In the genomic region with DNA sequence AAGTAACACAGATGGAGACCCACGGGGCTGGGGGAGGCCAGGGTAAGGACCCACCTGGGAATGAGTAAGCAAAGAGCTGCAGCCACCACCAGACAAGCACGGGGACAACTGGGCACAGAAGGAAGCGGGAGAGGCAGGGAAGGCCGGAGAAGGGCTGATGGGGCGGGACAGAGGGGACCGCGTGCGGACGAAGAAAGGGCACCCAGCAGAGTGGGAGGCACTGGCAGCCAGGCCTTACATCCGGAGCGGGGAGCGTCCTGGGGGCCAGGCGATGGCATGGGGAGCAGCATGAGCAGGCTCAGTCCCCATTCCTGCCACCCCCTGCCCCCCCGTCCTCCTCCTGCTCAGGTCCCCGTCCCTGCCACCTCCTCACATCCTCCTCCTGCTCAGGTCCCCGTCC, we compare ENCODE assay signal across 20 cellular contexts. TPM values are rescaled to one million over a fixed set of nuclear protein-coding genes. Genes with fewer than 3 reads are reported as not detected.
DNase-seq lines count a peak whose midpoint lies in the region; ATAC-seq and TF ChIP-seq lines count a peak whose summit lies in the region.
"Had no signal": no experiment of that assay in that cellular context is flagged by ENCODE, and none has a peak within 500 bp of the region (broad histone marks: within the 10 kb centered on the region; RNA-seq: fewer than 3 reads in every experiment).

No MANE protein-coding gene starts in this region.

- peak overlapping the region; percentile 73 for H3K23ac ChIP-seq in neuronal stem cell (ENCODE audit: low read depth, low read length, poor library complexity)

- no CpG with 5 or more reads among the region's 16 CpGs for WGBS in neuronal stem cell (ENCODE audit: extremely low coverage in 2 of 2, insufficient read length in 2 of 2, insufficient replicate concordance in 1 of 2), 2 donors
- 61% methylated on average over 14 of the region's 16 CpGs for WGBS in esophagus muscularis mucosa

- H3K4me2 ChIP-seq in neuronal stem cell (ENCODE audit: insufficient read depth, low read length, poor library complexity, severe bottlenecking): no peak overlapping the region

- H2BK15ac ChIP-seq in neuronal stem cell (ENCODE audit: low read length): peak overlapping the region; percentile 83

- peak overlapping the region; percentile 75 for H2BK5ac ChIP-seq in neuronal stem cell (ENCODE audit: low read length)

- no peak overlapping the region for H3K9ac ChIP-seq in neuronal stem cell (ENCODE audit: low read depth, low read length, poor library complexity)
- H3K9ac ChIP-seq: parathyroid adenoma had no signal

- in situ Hi-C loops in GM13977 (cut with MboI; ENCODE audit: low pct_unique_long_range_greater_than_20kb, low sequenced_read_pairs, unreplicated experiment): no loop called here

- no peak overlapping the region for H4K91ac ChIP-seq in neuronal stem cell (ENCODE audit: low read depth, low read length, poor library complexity)

- ATAC-seq in activated T-cell treated with anti-CD3 and anti-CD28 coated beads, Interleukin-2, amount 50 U/mL, for 72 hours (replicated peaks in 1 of 2): peak in 1 of 2 donors; percentile 19
- peak; percentile 45 for ATAC-seq in activated naive CD8-positive, alpha-beta T cell treated with anti-CD3 and anti-CD28 coated beads, Interleukin-2, amount 10 ng/mL, durations not matched to agents 7 days and 5 days (ENCODE audit: low read depth)
- ATAC-seq in HG03097 (IDR thresholded peaks at IDR 0.05; ENCODE audit: low FRiP score, unreplicated experiment): no peak
- ATAC-seq: HCT116 had no signal

- POLR2A ChIA-PET in activated naive CD8-positive, alpha-beta T cell treated with anti-CD3 and anti-CD28 coated beads, Interleukin-2, amount 10 ng/mL, durations not matched to agents 7 days and 5 days (lab: Charles Lee): interaction anchor here (1.8 kb wide), 1 partner anchor 48 kb away, joined by 6 read pairs; the partner anchor contains the start of gene CUL4A

- TF ChIP-seq EP300 in esophagus muscularis mucosa (IDR thresholded peaks at IDR 0.05): no peak

- H3K4ac ChIP-seq in neuronal stem cell (ENCODE audit: low read length): no peak overlapping the region

- H3K4me1 ChIP-seq in neuronal stem cell (ENCODE audit: control insufficient read depth in 2 of 2, insufficient read depth in 1 of 2, low read depth in 1 of 2, low read length in 2 of 2): peaks cover 12 to 19% of the 10 kb centered on the region in 2 donors
- no peaks in the 10 kb centered on the region for H3K4me1 ChIP-seq in esophagus muscularis mucosa
- H3K4me1 ChIP-seq: parathyroid adenoma had no signal

- no peak for DNase-seq in activated T-cell treated with anti-CD3 and anti-CD28 coated beads, Interleukin-2, amount 50 U/mL, for 72 hours
- DNase-seq in activated T-cell treated with anti-CD3 and anti-CD28 coated beads for 4 hours (no peak), neuronal stem cell (ENCODE audit: low spot score) (no peak), esophagus muscularis mucosa (ENCODE audit: extremely low spot score) (no peak), GM13977 (ENCODE audit: low spot score) (no peak)
- peak; percentile 46 for DNase-seq in activated naive CD8-positive, alpha-beta T cell treated with anti-CD3 and anti-CD28 coated beads, Interleukin-2, amount 10 ng/mL, durations not matched to agents 7 days and 5 days
- DNase-seq: central memory CD4-positive, alpha-beta T cell; effector memory CD4-positive, alpha-beta T cell; KG1; NCI-H1048; NCI-H748 treated with DMSO at 0.1 percent for 48 hours; stimulated activated CD4-positive, alpha-beta T cell treated with anti-CD3 and anti-CD28 coated beads, Interleukin-1b, Interleukin-23, amount 100 ng/mL, for 48 hours; T-helper 9 cell had no signal

- H4K8ac ChIP-seq in neuronal stem cell (ENCODE audit: low read depth, low read length): no peak overlapping the region

- H2AFZ ChIP-seq in neuronal stem cell (ENCODE audit: low read length): peak overlapping the region; percentile 74
- H2AFZ ChIP-seq: parathyroid adenoma had no signal

- H2BK12ac ChIP-seq in neuronal stem cell (ENCODE audit: low read length): peak overlapping the region; percentile 84

- no peaks in the 10 kb centered on the region for H3K27me3 Mint-ChIP-seq in activated T-cell treated with anti-CD3 and anti-CD28 coated beads, Interleukin-2, amount 50 U/mL, for 72 hours (ENCODE audit: low read depth)
- peaks cover 7% of the 10 kb centered on the region for H3K27me3 Mint-ChIP-seq in activated naive CD8-positive, alpha-beta T cell treated with anti-CD3 and anti-CD28 coated beads, Interleukin-2, amount 10 ng/mL, durations not matched to agents 7 days and 5 days

- peak overlapping the region; percentile 98 for H3K14ac ChIP-seq in neuronal stem cell (ENCODE audit: low read length)

- peaks cover 0 to 2% of the 10 kb centered on the region in 2 donors for H3K9me3 Mint-ChIP-seq in activated T-cell treated with anti-CD3 and anti-CD28 coated beads, Interleukin-2, amount 50 U/mL, for 72 hours
- peaks cover 6% of the 10 kb centered on the region for H3K9me3 Mint-ChIP-seq in activated naive CD8-positive, alpha-beta T cell treated with anti-CD3 and anti-CD28 coated beads, Interleukin-2, amount 10 ng/mL, durations not matched to agents 7 days and 5 days

- H3K27ac ChIP-seq in KOPT-K1 (ENCODE audit: low read depth, low read length, poor library complexity, severe bottlenecking): peak overlapping the region; percentile 69
- H3K27ac ChIP-seq in neuronal stem cell (replicated peaks; ENCODE audit: low read length): no peak overlapping the region
- no peak overlapping the region for H3K27ac ChIP-seq in esophagus muscularis mucosa (replicated peaks in 1 of 4)
- H3K27ac ChIP-seq: HL-60, parathyroid adenoma had no signal

- H3K18ac ChIP-seq in neuronal stem cell (ENCODE audit: low read length): peak overlapping the region; percentile 85

- H2BK120ac ChIP-seq in neuronal stem cell (ENCODE audit: low read depth, low read length): no peak overlapping the region

- H3K4me3 Mint-ChIP-seq in activated T-cell treated with anti-CD3 and anti-CD28 coated beads, Interleukin-2, amount 50 U/mL, for 72 hours: peak overlapping the region; percentile 52 to 58
- H3K4me3 Mint-ChIP-seq in activated naive CD8-positive, alpha-beta T cell treated with anti-CD3 and anti-CD28 coated beads, Interleukin-2, amount 10 ng/mL, durations not matched to agents 7 days and 5 days: peak overlapping the region; percentile 70

- H3K4me3 ChIP-seq in neuronal stem cell (ENCODE audit: low read length in 2 of 2): no peak overlapping the region
- no peak overlapping the region for H3K4me3 ChIP-seq in esophagus muscularis mucosa

- peak overlapping the region; percentile 93 for H2AK5ac ChIP-seq in neuronal stem cell (ENCODE audit: low read depth, low read length)

- H3K36me3 ChIP-seq in KOPT-K1 (ENCODE audit: insufficient read depth, low read length): no peaks in the 10 kb centered on the region
- no peaks in the 10 kb centered on the region for H3K36me3 ChIP-seq in neuronal stem cell (replicated peaks in 1 of 2; ENCODE audit: control insufficient read depth in 2 of 2, insufficient read depth in 2 of 2, low read length in 2 of 2)
- H3K36me3 ChIP-seq in esophagus muscularis mucosa: no peaks in the 10 kb centered on the region

- no peak overlapping the region for H3K27ac Mint-ChIP-seq in activated T-cell treated with anti-CD3 and anti-CD28 coated beads, Interleukin-2, amount 50 U/mL, for 72 hours
- peak overlapping the region; percentile 78 for H3K27ac Mint-ChIP-seq in activated naive CD8-positive, alpha-beta T cell treated with anti-CD3 and anti-CD28 coated beads, Interleukin-2, amount 10 ng/mL, durations not matched to agents 7 days and 5 days

- intact Hi-C loops in esophagus muscularis mucosa (cut with DNase I): no loop called here

- H3K79me1 ChIP-seq in neuronal stem cell (ENCODE audit: low read depth, low read length): peaks cover 1% of the 10 kb centered on the region

- no peak for TF ChIP-seq POLR2A in esophagus muscularis mucosa (IDR thresholded peaks at IDR 0.05; ENCODE audit: low read depth)

- H3K9me3 ChIP-seq in KOPT-K1 (ENCODE audit: insufficient read depth, low read length, poor library complexity, severe bottlenecking) (peaks cover 1% of the 10 kb centered on the region), neuronal stem cell (replicated peaks in 1 of 2; ENCODE audit: control insufficient read depth in 2 of 2, insufficient read depth in 1 of 2, low read depth in 1 of 2, low read length in 2 of 2) (peaks cover 0 to 3% of the 10 kb centered on the region in 2 donors), esophagus muscularis mucosa (no peaks in the 10 kb centered on the region)

- peaks cover 13% of the 10 kb centered on the region for H3K4me1 Mint-ChIP-seq in activated T-cell treated with anti-CD3 and anti-CD28 coated beads, Interleukin-2, amount 50 U/mL, for 72 hours (ENCODE audit: low read depth)
- H3K4me1 Mint-ChIP-seq in activated naive CD8-positive, alpha-beta T cell treated with anti-CD3 and anti-CD28 coated beads, Interleukin-2, amount 10 ng/mL, durations not matched to agents 7 days and 5 days: peaks cover 31% of the 10 kb centered on the region

- H3K27me3 ChIP-seq in neuronal stem cell (ENCODE audit: control insufficient read depth in 3 of 3, insufficient read depth in 3 of 3, low read depth in 1 of 3, low read length in 3 of 3): peaks cover 0 to 22% (median 2%) of the 10 kb centered on the region in 3 experiments
- peaks cover 0 to 42% (median 10%) of the 10 kb centered on the region in 4 donors for H3K27me3 ChIP-seq in esophagus muscularis mucosa

- peaks cover 1 to 4% of the 10 kb centered on the region in 2 donors for H3K36me3 Mint-ChIP-seq in activated T-cell treated with anti-CD3 and anti-CD28 coated beads, Interleukin-2, amount 50 U/mL, for 72 hours (ENCODE audit: insufficient read depth in 2 of 2)
- peaks cover 6% of the 10 kb centered on the region for H3K36me3 Mint-ChIP-seq in activated naive CD8-positive, alpha-beta T cell treated with anti-CD3 and anti-CD28 coated beads, Interleukin-2, amount 10 ng/mL, durations not matched to agents 7 days and 5 days

- no peak for TF ChIP-seq CTCF in esophagus muscularis mucosa (IDR thresholded peaks at IDR 0.05)
- no peak for TF ChIP-seq CTCF in GM13977 (IDR thresholded peaks at IDR 0.05; ENCODE audit: extremely low read depth, insufficient read depth, missing control alignments)

RNA-seq across cellular contexts. Expression of gene PROZ, which starts 3.0 kb away (rescaled TPM):
- total RNA-seq in activated T-cell treated with anti-CD3 and anti-CD28 coated beads, Interleukin-2, amount 50 U/mL, for 72 hours: not detected
- not detected for total RNA-seq in activated naive CD8-positive, alpha-beta T cell treated with anti-CD3 and anti-CD28 coated beads, Interleukin-2, amount 10 ng/mL, durations not matched to agents 7 days and 5 days
- polyA plus RNA-seq in neuronal stem cell (2013, experiment 1 of 2): 0.13 TPM
- polyA plus RNA-seq in neuronal stem cell (2013, experiment 2 of 2): 0.06 TPM
- not detected for total RNA-seq in esophagus muscularis mucosa
- total RNA-seq: urinary bladder had no signal
- polyA plus RNA-seq: AG04450, urinary bladder had no signal

RNA-seq across cellular contexts. Expression of gene F10, which starts 38.8 kb away (rescaled TPM):
- not detected for total RNA-seq in activated T-cell treated with anti-CD3 and anti-CD28 coated beads, Interleukin-2, amount 50 U/mL, for 72 hours
- total RNA-seq in activated naive CD8-positive, alpha-beta T cell treated with anti-CD3 and anti-CD28 coated beads, Interleukin-2, amount 10 ng/mL, durations not matched to agents 7 days and 5 days: not detected
- polyA plus RNA-seq in neuronal stem cell (2013, experiment 1 of 2): 3.9 TPM
- 3.2 TPM for polyA plus RNA-seq in neuronal stem cell (2013, experiment 2 of 2)
- total RNA-seq in esophagus muscularis mucosa: 10 to 100 TPM in 2 of 4 donors, 1 to 10 TPM in 2; 4.6 to 20.5 (median 11.7) TPM

RNA-seq across cellular contexts. Expression of gene PCID2, which starts 47.0 kb away (rescaled TPM):
- 10 to 100 TPM; 76.8 to 83.1 TPM for total RNA-seq in activated T-cell treated with anti-CD3 and anti-CD28 coated beads, Interleukin-2, amount 50 U/mL, for 72 hours
- 10 to 100 TPM; 59.3 to 60.8 TPM for total RNA-seq in activated naive CD8-positive, alpha-beta T cell treated with anti-CD3 and anti-CD28 coated beads, Interleukin-2, amount 10 ng/mL, durations not matched to agents 7 days and 5 days
- polyA plus RNA-seq in neuronal stem cell (2013, experiment 1 of 2): 58.8 TPM
- 60.1 TPM for polyA plus RNA-seq in neuronal stem cell (2013, experiment 2 of 2)
- total RNA-seq in esophagus muscularis mucosa: 10 to 100 TPM; 34.5 to 46.9 (median 42.3) TPM

RNA-seq across cellular contexts. Expression of gene CUL4A, which starts 48.0 kb away (rescaled TPM):
- total RNA-seq in activated T-cell treated with anti-CD3 and anti-CD28 coated beads, Interleukin-2, amount 50 U/mL, for 72 hours: 10 to 100 TPM; 71.4 to 82.1 TPM
- total RNA-seq in activated naive CD8-positive, alpha-beta T cell treated with anti-CD3 and anti-CD28 coated beads, Interleukin-2, amount 10 ng/mL, durations not matched to agents 7 days and 5 days: 10 to 100 TPM; 66.0 to 66.3 TPM
- polyA plus RNA-seq in neuronal stem cell (2013, experiment 1 of 2): 40.2 TPM
- 39.4 TPM for polyA plus RNA-seq in neuronal stem cell (2013, experiment 2 of 2)
- total RNA-seq in esophagus muscularis mucosa: 100 to 1,000 TPM in 3 of 4 donors, 10 to 100 TPM in 1; 93.4 to 154 (median 122) TPM

RNA-seq across cellular contexts. Expression of gene F7, which starts 55.8 kb away (rescaled TPM):
- total RNA-seq in activated T-cell treated with anti-CD3 and anti-CD28 coated beads, Interleukin-2, amount 50 U/mL, for 72 hours: not detected
- under 1 TPM in 1 of 2 experiments, not detected in 1; 0.31 TPM for total RNA-seq in activated naive CD8-positive, alpha-beta T cell treated with anti-CD3 and anti-CD28 coated beads, Interleukin-2, amount 10 ng/mL, durations not matched to agents 7 days and 5 days
- 0.68 TPM for polyA plus RNA-seq in neuronal stem cell (2013, experiment 1 of 2)
- 0.62 TPM for polyA plus RNA-seq in neuronal stem cell (2013, experiment 2 of 2)
- total RNA-seq in esophagus muscularis mucosa: 1 to 10 TPM in 1 of 4 donors, under 1 TPM in 1, not detected in 2; 0.66 to 1.6 TPM

Comparison
In these comparisons a context has a peak if more than half of its experiments do, and no peak if none do; other contexts are left out.
1. RNA of gene F10, which starts 38.8 kb away (total RNA-seq): 4.6 to 20.5 TPM in esophagus muscularis mucosa; not detected in activated T-cell treated with anti-CD3 and anti-CD28 coated beads, Interleukin-2, amount 50 U/mL, for 72 hours and not detected in activated naive CD8-positive, alpha-beta T cell treated with anti-CD3 and anti-CD28 coated beads, Interleukin-2, amount 10 ng/mL, durations not matched to agents 7 days and 5 days; every median in the first group is over 4 times any median in the second.